15 cellular contexts compared by ENCODE assay signal in the genomic region with DNA sequence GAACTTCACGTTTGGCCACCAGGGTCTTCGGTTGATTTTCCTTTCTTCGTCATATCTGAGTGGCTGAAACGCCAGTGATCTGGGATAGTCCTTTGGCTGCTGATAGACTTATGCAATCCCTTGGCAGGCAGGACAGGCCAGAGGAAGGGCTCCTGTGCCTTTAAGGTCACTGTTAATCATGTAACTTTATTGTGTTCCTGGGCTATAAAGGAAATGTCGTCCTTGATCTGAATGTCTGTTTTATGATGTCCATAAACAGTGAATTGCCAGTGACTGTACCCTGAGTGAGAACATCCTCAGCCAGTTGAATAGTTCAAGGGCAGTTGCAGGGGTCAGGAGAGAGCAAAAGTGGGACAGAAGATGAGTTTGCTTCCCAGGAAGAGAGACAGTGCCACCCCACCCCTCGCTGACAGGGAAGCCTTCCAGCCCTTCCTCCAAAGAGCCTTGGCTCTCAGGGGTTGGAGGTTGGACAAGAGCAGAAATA.
DNase-seq lines count a peak whose midpoint lies in the region; ATAC-seq and TF ChIP-seq lines count a peak whose summit lies in the region.
"Had no signal": no experiment of that assay in that cellular context is flagged by ENCODE, and none has a peak within 500 bp of the region (broad histone marks: within the 10 kb centered on the region; RNA-seq: fewer than 3 reads in every experiment).

No MANE protein-coding gene starts in this region.

- peak overlapping the region; percentile 25; the same call in 1 of the 2 replicates for H3K27ac ChIP-seq in PC-3 (ENCODE audit: low read length)
- no peak overlapping the region for H3K27ac ChIP-seq in mesenchymal stem cell (ENCODE audit: low read length, poor library complexity, severe bottlenecking)
- peak overlapping the region; percentile 85 to 87 (median 86) for H3K27ac ChIP-seq in transverse colon
- H3K27ac ChIP-seq in stomach, result peak overlapping the region in 2 of 5 donors; percentile 17 to 24
- H3K27ac ChIP-seq: PC-9 had no signal

- no peaks in the 10 kb centered on the region for H3F3A ChIP-seq in PC-3 (ENCODE audit: low read length, unreplicated experiment)

- H3K4me3 ChIP-seq in PC-3 (ENCODE audit: low read length), result no peak overlapping the region
- H3K4me3 ChIP-seq in fibroblast of pulmonary artery (replicated peaks; ENCODE audit: low read depth, low read length), result no peak overlapping the region
- no peak overlapping the region for H3K4me3 ChIP-seq in mesenchymal stem cell (ENCODE audit: insufficient read depth in 1 of 2, low read depth in 1 of 2, low read length in 2 of 2)
- peak overlapping the region in 1 of 4 donors; percentile 0 for H3K4me3 ChIP-seq in transverse colon
- H3K4me3 ChIP-seq in stomach, result no peak overlapping the region
- H3K4me3 ChIP-seq: PC-9 had no signal

- H3K4ac ChIP-seq in mesenchymal stem cell (ENCODE audit: low read depth in 1 of 2, low read length in 2 of 2), result no peak overlapping the region

- no peak overlapping the region for H3K23ac ChIP-seq in mesenchymal stem cell (ENCODE audit: low read length in 2 of 2)

- H2BK15ac ChIP-seq in mesenchymal stem cell (ENCODE audit: low read depth, poor library complexity, severe bottlenecking), result peak overlapping the region; percentile 63

- WGBS in mesenchymal stem cell, result 22% methylated on average over 5 of the region's 6 CpGs
- 10 to 20% methylated on average over 2 to 6 of the region's 6 CpGs for WGBS in transverse colon (ENCODE audit: low coverage in 1 of 2), 2 donors
- 33 to 68% (median 49%) methylated on average over 6 of the region's 6 CpGs for WGBS in stomach, 5 donors

- peak overlapping the region; percentile 27 for H2BK120ac ChIP-seq in mesenchymal stem cell (ENCODE audit: low read depth, low read length)

- H4K91ac ChIP-seq in mesenchymal stem cell (ENCODE audit: low read length), result peak overlapping the region; percentile 75

- no peaks in the 10 kb centered on the region for H3K9me3 ChIP-seq in PC-3 (ENCODE audit: low read length)
- no peaks in the 10 kb centered on the region for H3K9me3 ChIP-seq in mesenchymal stem cell (ENCODE audit: control insufficient read depth, low read length)
- no peaks in the 10 kb centered on the region for H3K9me3 ChIP-seq in transverse colon
- H3K9me3 ChIP-seq in stomach, result no peaks in the 10 kb centered on the region

- H3K79me1 ChIP-seq in mesenchymal stem cell (replicated peaks; ENCODE audit: low read length, poor library complexity, severe bottlenecking), result no peaks in the 10 kb centered on the region

- no peak overlapping the region for H3K14ac ChIP-seq in mesenchymal stem cell (ENCODE audit: low read length in 2 of 2)

- peak; percentile 50 for DNase-seq in PC-3
- DNase-seq in fibroblast of pulmonary artery (ENCODE audit: low read depth), result peak; percentile 18
- peak; percentile 56 for DNase-seq in mesenchymal stem cell
- peak; percentile 72 for DNase-seq in transverse colon
- DNase-seq in stomach, result no peak
- DNase-seq in effector CD4-positive, alpha-beta T cell, result no peak
- DNase-seq: activated CD4-positive, CD25-positive, alpha-beta regulatory T cell treated with anti-CD3 and anti-CD28 coated beads, Interleukin-2, amount 50 U/mL, for 72 hours; anterior cingulate cortex; CD4-positive, CD25-positive, alpha-beta regulatory T cell; EL; NCI-H1436 treated with DMSO at 0.1 percent for 48 hours; NCI-H510A; nucleus accumbens; PC-9 had no signal

- H3K9ac ChIP-seq in PC-3 (ENCODE audit: low read length) (no peak overlapping the region), mesenchymal stem cell (ENCODE audit: low read length) (no peak overlapping the region)

- intact Hi-C loops in PC-3 (cut with micrococcal nuclease), result loop anchor here (5.0 to 10.0 kb wide), 2 partner anchors 93 to 129 kb away; no protein-coding TSS in a partner anchor
- intact Hi-C loops in transverse colon (cut with DNase I; ENCODE audit: low total_unique reads), result no loop called here
- intact Hi-C loops in stomach (cut with DNase I; ENCODE audit: low total_unique reads), result no loop called here

- H2AFZ ChIP-seq in PC-3 (ENCODE audit: low read length) (no peak overlapping the region), mesenchymal stem cell (ENCODE audit: low read depth, low read length) (no peak overlapping the region)
- H2AFZ ChIP-seq: PC-9 had no signal

- no peaks in the 10 kb centered on the region for H3K79me2 ChIP-seq in PC-3 (ENCODE audit: low read length)

- H3K36me3 ChIP-seq in PC-3 (ENCODE audit: low read depth, low read length) (no peaks in the 10 kb centered on the region), mesenchymal stem cell (ENCODE audit: control insufficient read depth in 1 of 2, insufficient read depth in 2 of 2, low read depth in 1 of 2, low read length in 2 of 2) (no peaks in the 10 kb centered on the region), transverse colon (no peaks in the 10 kb centered on the region), stomach (no peaks in the 10 kb centered on the region)

- no peaks in the 10 kb centered on the region for H3K27me3 ChIP-seq in PC-3 (ENCODE audit: low read length)
- H3K27me3 ChIP-seq in mesenchymal stem cell (ENCODE audit: control insufficient read depth in 1 of 2, insufficient read depth in 1 of 2, low read length in 2 of 2), result no peaks in the 10 kb centered on the region
- no peaks in the 10 kb centered on the region for H3K27me3 ChIP-seq in transverse colon
- H3K27me3 ChIP-seq in stomach, result no peaks in the 10 kb centered on the region

- H2AK5ac ChIP-seq in mesenchymal stem cell (ENCODE audit: low read length, severe bottlenecking), result no peak overlapping the region

- H3K4me1 ChIP-seq in PC-3 (ENCODE audit: insufficient read depth, low read length) (peaks cover 37% of the 10 kb centered on the region), mesenchymal stem cell (ENCODE audit: control insufficient read depth, insufficient read depth, low read depth, low read length) (peaks cover 17% of the 10 kb centered on the region), transverse colon (peaks cover 28 to 62% (median 48%) of the 10 kb centered on the region in 4 donors), stomach (peaks cover 12 to 36% (median 18%) of the 10 kb centered on the region in 4 donors)

- peak overlapping the region; percentile 78 for H4K8ac ChIP-seq in mesenchymal stem cell (ENCODE audit: low read length)

- CTCF ChIA-PET in PC-3 (lab: Charles Lee), result interaction anchor here (0.6 to 0.7 kb wide), 2 partner anchors 51 to 115 kb away, joined by 3 read pairs; no protein-coding TSS in a partner anchor

- H3K4me2 ChIP-seq in PC-3 (ENCODE audit: low read length) (0 out of 2 replicates have a peak overlapping the region, but pooled peaks have one; percentile 9), mesenchymal stem cell (ENCODE audit: low read length, poor library complexity, severe bottlenecking) (no peak overlapping the region)
- H3K4me2 ChIP-seq: PC-9 had no signal

- H4K20me1 ChIP-seq in PC-3 (ENCODE audit: low read length), result no peaks in the 10 kb centered on the region

- TF ChIP-seq CTCF in PC-3 (conservative IDR thresholded peaks at IDR 0.05; ENCODE audit: low read depth, low read length), result no peak
- no peak for TF ChIP-seq CTCF in fibroblast of pulmonary artery (IDR thresholded peaks at IDR 0.05; ENCODE audit: low read length, missing control alignments)
- peak in 1 of 5 experiments; percentile 21 for TF ChIP-seq CTCF in transverse colon (IDR thresholded peaks at IDR 0.05)
- no peak for TF ChIP-seq CTCF in stomach (IDR thresholded peaks at IDR 0.05)

- ATAC-seq in PC-3 (peak; percentile 7), GM18870 (IDR thresholded peaks at IDR 0.05; ENCODE audit: unreplicated experiment) (no peak)

- TF ChIP-seq POLR2A in transverse colon (IDR thresholded peaks at IDR 0.05), result peak; percentile 40
- TF ChIP-seq POLR2A in stomach (IDR thresholded peaks at IDR 0.05), result no peak

- in situ Hi-C loops in transverse colon (cut with MboI; ENCODE audit: low pct_ligation_motif_present in 1 of 4, low pct_unique_long_range_greater_than_20kb in 1 of 4, low sequenced_read_pairs in 3 of 4), result no loop called here

- H2BK12ac ChIP-seq in mesenchymal stem cell (ENCODE audit: low read length in 2 of 2), result peak overlapping the region in 1 of 2 experiments; percentile 38

- POLR2A ChIA-PET in PC-3 (lab: Charles Lee; ENCODE audit: unreplicated experiment), result no interaction called here

- peak; percentile 98 for TF ChIP-seq EP300 in transverse colon (IDR thresholded peaks at IDR 0.05; ENCODE audit: low read depth)
- no peak for TF ChIP-seq EP300 in stomach (IDR thresholded peaks at IDR 0.05)

- no peaks in the 10 kb centered on the region for H3K9me2 ChIP-seq in PC-3 (replicated peaks; ENCODE audit: low read length)

- no TSS peak for BruUV-seq in PC-3 (replicated peaks; lab: Mats Ljungman, UMichigan)

- no peak overlapping the region for H2BK5ac ChIP-seq in mesenchymal stem cell (ENCODE audit: low read depth, low read length, poor library complexity, severe bottlenecking)

- H3K18ac ChIP-seq in mesenchymal stem cell (ENCODE audit: low read depth in 1 of 2, low read length in 2 of 2), result peak overlapping the region; percentile 5 to 85

Comparison
In these comparisons a context has a peak if more than half of its experiments do, and no peak if none do; other contexts are left out.
1. DNase-seq: peak in PC-3 (single experiment), fibroblast of pulmonary artery (single experiment), mesenchymal stem cell (single experiment) and transverse colon (single experiment); none in stomach (single experiment) and effector CD4-positive, alpha-beta T cell (single experiment).